ENCODE assay signal across 13 cellular contexts in the genomic region with DNA sequence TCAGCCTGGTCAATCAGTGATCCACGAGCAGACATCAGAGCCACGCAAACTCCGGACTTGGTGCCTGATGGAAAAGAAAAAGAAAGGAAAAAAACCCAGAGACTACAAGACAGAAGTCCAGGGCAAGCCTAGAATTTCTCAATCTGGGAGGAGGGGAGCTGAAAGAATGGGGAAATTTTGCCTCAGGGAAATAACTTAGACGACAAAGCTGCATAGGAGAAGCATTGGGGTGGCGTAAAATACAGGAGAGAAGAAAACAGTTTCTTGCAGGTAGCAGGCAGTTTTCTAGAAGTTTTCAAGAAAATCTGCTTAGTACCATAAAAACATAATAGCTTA. TPM values are rescaled to one million over a fixed set of nuclear protein-coding genes. Genes with fewer than 3 reads are reported as not detected.
DNase-seq lines count a peak whose midpoint lies in the region; ATAC-seq and TF ChIP-seq lines count a peak whose summit lies in the region.
"Had no signal": no experiment of that assay in that cellular context is flagged by ENCODE, and none has a peak within 500 bp of the region (broad histone marks: within the 10 kb centered on the region; RNA-seq: fewer than 3 reads in every experiment).

No MANE protein-coding gene starts in this region.

- no peak overlapping the region for H3K18ac ChIP-seq in mesenchymal stem cell (ENCODE audit: low read depth in 1 of 2, low read length in 2 of 2)

- no peaks in the 10 kb centered on the region for H3K27me3 ChIP-seq in ACC112 (ENCODE audit: insufficient read depth, low read length)
- no peaks in the 10 kb centered on the region for H3K27me3 ChIP-seq in Loucy (ENCODE audit: insufficient read depth, low read length, poor library complexity, severe bottlenecking)
- H3K27me3 ChIP-seq in mesenchymal stem cell (ENCODE audit: control insufficient read depth in 1 of 2, insufficient read depth in 1 of 2, low read length in 2 of 2) = peaks cover 4 to 7% of the 10 kb centered on the region in 2 experiments
- H3K27me3 ChIP-seq: tibial artery had no signal

- no peak overlapping the region for H3K27ac ChIP-seq in ACC112 (ENCODE audit: low read depth, low read length)
- no peak overlapping the region for H3K27ac ChIP-seq in mesenchymal stem cell (ENCODE audit: low read length, poor library complexity, severe bottlenecking)
- H3K27ac ChIP-seq: tibial artery had no signal

- peaks cover 1% of the 10 kb centered on the region for H3K79me1 ChIP-seq in mesenchymal stem cell (replicated peaks; ENCODE audit: low read length, poor library complexity, severe bottlenecking)

- WGBS in mesenchymal stem cell = 85% methylated on average over 5 of the region's 5 CpGs

- no peaks in the 10 kb centered on the region for H3F3A ChIP-seq in Loucy (ENCODE audit: low read depth)

- no peak overlapping the region for H4K8ac ChIP-seq in mesenchymal stem cell (ENCODE audit: low read length)

- H2BK15ac ChIP-seq in mesenchymal stem cell (ENCODE audit: low read depth, poor library complexity, severe bottlenecking) = no peak overlapping the region

- no peak overlapping the region for H2BK5ac ChIP-seq in mesenchymal stem cell (ENCODE audit: low read depth, low read length, poor library complexity, severe bottlenecking)

- H2BK120ac ChIP-seq in mesenchymal stem cell (ENCODE audit: low read depth, low read length) = no peak overlapping the region

- H3K36me3 Mint-ChIP-seq in chondrocyte (ENCODE audit: low read depth) = no peaks in the 10 kb centered on the region

- H4K91ac ChIP-seq in mesenchymal stem cell (ENCODE audit: low read length) = no peak overlapping the region

- H3K23ac ChIP-seq in mesenchymal stem cell (ENCODE audit: low read length in 2 of 2) = no peak overlapping the region

- peaks cover 29% of the 10 kb centered on the region for H3K4me1 Mint-ChIP-seq in chondrocyte (ENCODE audit: low read depth)

- H2AK5ac ChIP-seq in mesenchymal stem cell (ENCODE audit: low read length, severe bottlenecking) = no peak overlapping the region

- H3K4me2 ChIP-seq in Loucy (ENCODE audit: low read depth, low read length, poor library complexity, severe bottlenecking) (no peak overlapping the region), mesenchymal stem cell (ENCODE audit: low read length, poor library complexity, severe bottlenecking) (no peak overlapping the region)

- H3K4me3 Mint-ChIP-seq in chondrocyte (ENCODE audit: unreplicated experiment) = peak overlapping the region; percentile 0
- H3K4me3 Mint-ChIP-seq: activated CD8-positive, alpha-beta T cell treated with anti-CD3 and anti-CD28 coated beads, Interleukin-2, amount 10 ng/mL, durations not matched to agents 7 days and 5 days had no signal

- DNase-seq in chondrocyte (ENCODE audit: low spot score) (no peak), mesenchymal stem cell (peak; percentile 26), UCSD-AML1 (lab: John Stamatoyannopoulos, UW; ENCODE audit: unreplicated experiment) (no peak), SIG-M5 (lab: John Stamatoyannopoulos, UW) (no peak)
- DNase-seq: activated naive CD4-positive, alpha-beta T cell; KG1; Right ventricle myocardium superior; tibial artery had no signal

- H3K14ac ChIP-seq in mesenchymal stem cell (ENCODE audit: low read length in 2 of 2) = no peak overlapping the region

- no peaks in the 10 kb centered on the region for H3K9me2 ChIP-seq in Loucy (replicated peaks; ENCODE audit: low read depth, low read length)

- no peak for ATAC-seq in GM21723 (IDR thresholded peaks at IDR 0.05; ENCODE audit: unreplicated experiment)
- ATAC-seq in HG02678 (IDR thresholded peaks at IDR 0.05; ENCODE audit: unreplicated experiment) = no peak
- ATAC-seq: activated CD8-positive, alpha-beta T cell treated with anti-CD3 and anti-CD28 coated beads, Interleukin-2, amount 10 ng/mL, durations not matched to agents 7 days and 5 days had no signal

- H3K9ac ChIP-seq in Loucy (ENCODE audit: low read depth, low read length, poor library complexity, severe bottlenecking) (no peak overlapping the region), mesenchymal stem cell (ENCODE audit: low read length) (no peak overlapping the region)

- peaks cover 9% of the 10 kb centered on the region for H4K20me1 ChIP-seq in Loucy (ENCODE audit: insufficient read depth, low read length, poor library complexity, severe bottlenecking)

- H3K9me3 Mint-ChIP-seq in chondrocyte (ENCODE audit: low read depth) = no peaks in the 10 kb centered on the region

- TF ChIP-seq CTCF in Loucy (conservative IDR thresholded peaks at IDR 0.05; ENCODE audit: low read length) (no peak), chondrocyte (IDR thresholded peaks at IDR 0.05) (no peak)

- H3K27me3 Mint-ChIP-seq in chondrocyte (ENCODE audit: low read depth) = no peaks in the 10 kb centered on the region

- H3K36me3 ChIP-seq in ACC112 (ENCODE audit: insufficient read depth, low read length) (no peaks in the 10 kb centered on the region), Loucy (ENCODE audit: insufficient read depth, low read length) (no peaks in the 10 kb centered on the region), mesenchymal stem cell (ENCODE audit: control insufficient read depth in 1 of 2, insufficient read depth in 2 of 2, low read depth in 1 of 2, low read length in 2 of 2) (no peaks in the 10 kb centered on the region)
- H3K36me3 ChIP-seq: tibial artery had no signal

- peak overlapping the region; percentile 52 for H3K4me3 ChIP-seq in ACC112 (ENCODE audit: low read depth, low read length)
- no peak overlapping the region for H3K4me3 ChIP-seq in Loucy (ENCODE audit: low read length, poor library complexity, severe bottlenecking)
- H3K4me3 ChIP-seq in mesenchymal stem cell (ENCODE audit: insufficient read depth in 1 of 2, low read depth in 1 of 2, low read length in 2 of 2) = peak overlapping the region in 1 of 2 experiments; percentile 43
- H3K4me3 ChIP-seq: tibial artery had no signal

- H3K4ac ChIP-seq in mesenchymal stem cell (ENCODE audit: low read depth in 1 of 2, low read length in 2 of 2) = no peak overlapping the region

- H3K9me3 ChIP-seq in Loucy (ENCODE audit: insufficient read depth, low read depth, low read length) = no peaks in the 10 kb centered on the region
- no peaks in the 10 kb centered on the region for H3K9me3 ChIP-seq in mesenchymal stem cell (ENCODE audit: control insufficient read depth, low read length)
- H3K9me3 ChIP-seq: tibial artery had no signal

- H3K79me2 ChIP-seq in ACC112 (ENCODE audit: control insufficient read depth, insufficient read depth, low read length, unreplicated experiment) = peaks cover 18% of the 10 kb centered on the region
- peaks cover 24% of the 10 kb centered on the region for H3K79me2 ChIP-seq in Loucy (ENCODE audit: insufficient read depth, low read length)

- H3K4me1 ChIP-seq in ACC112 (ENCODE audit: control insufficient read depth, insufficient read depth, low read length, unreplicated experiment) (peaks cover 7% of the 10 kb centered on the region), Loucy (ENCODE audit: insufficient read depth, low read length, poor library complexity, severe bottlenecking) (peaks cover 19% of the 10 kb centered on the region), mesenchymal stem cell (ENCODE audit: control insufficient read depth, insufficient read depth, low read depth, low read length) (peaks cover 9% of the 10 kb centered on the region)

- H2AFZ ChIP-seq in ACC112 (ENCODE audit: low read length, unreplicated experiment) (peak overlapping the region; percentile 33), Loucy (ENCODE audit: low read length) (0 out of 2 replicates have a peak overlapping the region, but pooled peaks have one; percentile 21), mesenchymal stem cell (ENCODE audit: low read depth, low read length) (no peak overlapping the region)

- H3K27ac Mint-ChIP-seq in chondrocyte (ENCODE audit: unreplicated experiment) = no peak overlapping the region
- H3K27ac Mint-ChIP-seq: activated CD8-positive, alpha-beta T cell treated with anti-CD3 and anti-CD28 coated beads, Interleukin-2, amount 10 ng/mL, durations not matched to agents 7 days and 5 days had no signal

- no peak overlapping the region for H2BK12ac ChIP-seq in mesenchymal stem cell (ENCODE audit: low read length in 2 of 2)

RNA-seq across cellular contexts. Expression of a gene that starts 2.6 kb away (rescaled TPM):
- total RNA-seq in chondrocyte = 26.8 to 41.4 TPM (median 33.0 TPM) in 3 replicates
- 20.4 TPM for polyA plus RNA-seq in mesenchymal stem cell (2013, experiment 1 of 2)
- polyA plus RNA-seq in mesenchymal stem cell (2013, experiment 2 of 2) = 19.7 TPM

RNA-seq across cellular contexts. Expression of a gene that starts 19.3 kb away (rescaled TPM):
- total RNA-seq in chondrocyte = 25.3 to 30.5 TPM (median 26.2 TPM) in 3 replicates
- polyA plus RNA-seq in mesenchymal stem cell (2013, experiment 1 of 2) = 32.8 TPM
- 30.8 TPM for polyA plus RNA-seq in mesenchymal stem cell (2013, experiment 2 of 2)

RNA-seq across cellular contexts. Expression of a gene that starts 54.6 kb away (rescaled TPM):
- total RNA-seq in chondrocyte = 40.5 to 49.6 TPM (median 48.3 TPM) in 3 replicates
- polyA plus RNA-seq in mesenchymal stem cell (2013, experiment 1 of 2) = 19.1 TPM
- 18.9 TPM for polyA plus RNA-seq in mesenchymal stem cell (2013, experiment 2 of 2)
